ENCODE assay signal across 15 cellular contexts in genomic region chr1:1081311-1082238, GRCh38. TPM values are rescaled to one million over a fixed set of nuclear protein-coding genes. Genes with fewer than 3 reads are reported as not detected.
DNase-seq lines count a peak whose midpoint lies in the region; ATAC-seq and TF ChIP-seq lines count a peak whose summit lies in the region.
"Had no signal": no experiment of that assay in that cellular context is flagged by ENCODE, and none has a peak within 500 bp of the region (broad histone marks: within the 10 kb centered on the region; RNA-seq: fewer than 3 reads in every experiment).

No MANE protein-coding gene starts in this region.

- H3K4me1 ChIP-seq in tibial artery (peaks cover 0 to 13% (median 13%) of the 10 kb centered on the region in 4 donors), prostate gland (replicated peaks) (peaks cover 9% of the 10 kb centered on the region)

- intact Hi-C loops in tibial artery (cut with DNase I; ENCODE audit: low total_unique reads): no loop called here
- intact Hi-C loops in prostate gland (cut with DNase I): no loop called here

- no peaks in the 10 kb centered on the region for H3K9me3 ChIP-seq in tibial artery
- no peaks in the 10 kb centered on the region for H3K9me3 ChIP-seq in prostate gland

- H3K4me3 Mint-ChIP-seq in activated T-cell treated with anti-CD3 and anti-CD28 coated beads, Interleukin-2, amount 50 U/mL, for 24 hours: no peak overlapping the region
- H3K4me3 Mint-ChIP-seq in activated T-cell treated with anti-CD3 and anti-CD28 coated beads, Interleukin-2, amount 50 U/mL, for 4 hours: no peak overlapping the region
- no peak overlapping the region for H3K4me3 Mint-ChIP-seq in mesothelial cell of epicardium

- 89% methylated on average over 44 of the region's 52 CpGs for WGBS in prostate gland

- no peaks in the 10 kb centered on the region for H3K9me3 Mint-ChIP-seq in activated T-cell treated with anti-CD3 and anti-CD28 coated beads, Interleukin-2, amount 50 U/mL, for 24 hours
- H3K9me3 Mint-ChIP-seq in activated T-cell treated with anti-CD3 and anti-CD28 coated beads, Interleukin-2, amount 50 U/mL, for 4 hours: no peaks in the 10 kb centered on the region
- H3K9me3 Mint-ChIP-seq in mesothelial cell of epicardium: no peaks in the 10 kb centered on the region

- peak; percentile 32 for DNase-seq in activated T-cell treated with anti-CD3 and anti-CD28 coated beads, Interleukin-2, amount 50 U/mL, for 24 hours
- no peak for DNase-seq in activated T-cell treated with anti-CD3 and anti-CD28 coated beads for 4 hours
- peak; percentile 4 for DNase-seq in activated T-cell treated with anti-CD3 and anti-CD28 coated beads, Interleukin-2, amount 50 U/mL, for 4 hours
- DNase-seq in mesothelial cell of epicardium (ENCODE audit: low spot score in 2 of 2, unreplicated experiment in 2 of 2): peak; percentile 19 to 37
- peak; percentile 16 to 66 for DNase-seq in tibial artery
- no peak for DNase-seq in GOT3 (lab: John Stamatoyannopoulos, UW)
- DNase-seq in prostate gland (ENCODE audit: low spot score): no peak
- DNase-seq: erythroblast, GF-D8, glutamatergic neuron, NCI-H146, NCI-H510A treated with DMSO at 0.1 percent for 48 hours had no signal

- H3K4me3 ChIP-seq in tibial artery (no peak overlapping the region), prostate gland (no peak overlapping the region)

- H3K27me3 ChIP-seq in tibial artery (peaks cover 0 to 3% of the 10 kb centered on the region in 2 donors), prostate gland (replicated peaks; ENCODE audit: insufficient read depth) (no peaks in the 10 kb centered on the region)

- no peak for TF ChIP-seq CTCF in mesothelial cell of epicardium (IDR thresholded peaks at IDR 0.05; ENCODE audit: unreplicated experiment)
- no peak for TF ChIP-seq CTCF in tibial artery (IDR thresholded peaks at IDR 0.05)
- TF ChIP-seq CTCF in prostate gland (IDR thresholded peaks at IDR 0.05): no peak

- peaks cover 8% of the 10 kb centered on the region for H3K4me1 Mint-ChIP-seq in activated T-cell treated with anti-CD3 and anti-CD28 coated beads, Interleukin-2, amount 50 U/mL, for 24 hours (ENCODE audit: low read depth)
- peaks cover 4% of the 10 kb centered on the region for H3K4me1 Mint-ChIP-seq in activated T-cell treated with anti-CD3 and anti-CD28 coated beads, Interleukin-2, amount 50 U/mL, for 4 hours (ENCODE audit: low read depth)
- peaks cover 4% of the 10 kb centered on the region for H3K4me1 Mint-ChIP-seq in mesothelial cell of epicardium

- no peaks in the 10 kb centered on the region for H3K27me3 Mint-ChIP-seq in activated T-cell treated with anti-CD3 and anti-CD28 coated beads, Interleukin-2, amount 50 U/mL, for 24 hours
- no peaks in the 10 kb centered on the region for H3K27me3 Mint-ChIP-seq in activated T-cell treated with anti-CD3 and anti-CD28 coated beads, Interleukin-2, amount 50 U/mL, for 4 hours (ENCODE audit: low read depth)
- H3K27me3 Mint-ChIP-seq in mesothelial cell of epicardium (ENCODE audit: low read depth): peaks cover 2% of the 10 kb centered on the region
- H3K27me3 Mint-ChIP-seq: progenitor cell of endocrine pancreas had no signal

- TF ChIP-seq POLR2A in prostate gland (IDR thresholded peaks at IDR 0.05): no peak

- H3K27ac ChIP-seq in tibial artery: no peak overlapping the region
- H3K27ac ChIP-seq in prostate gland: no peak overlapping the region

- peaks cover 0 to 41% (median 0%) of the 10 kb centered on the region in 3 donors for H3K36me3 ChIP-seq in tibial artery
- H3K36me3 ChIP-seq in prostate gland: no peaks in the 10 kb centered on the region

- ATAC-seq in activated T-cell treated with anti-CD3 and anti-CD28 coated beads, Interleukin-2, amount 50 U/mL, for 4 hours: no peak
- no peak for ATAC-seq in HG03432 (IDR thresholded peaks at IDR 0.05; ENCODE audit: unreplicated experiment)

- H3K36me3 Mint-ChIP-seq in activated T-cell treated with anti-CD3 and anti-CD28 coated beads, Interleukin-2, amount 50 U/mL, for 24 hours (ENCODE audit: low read depth): peaks cover 13% of the 10 kb centered on the region
- H3K36me3 Mint-ChIP-seq in activated T-cell treated with anti-CD3 and anti-CD28 coated beads, Interleukin-2, amount 50 U/mL, for 4 hours (ENCODE audit: insufficient read depth): peaks cover 2% of the 10 kb centered on the region
- H3K36me3 Mint-ChIP-seq in mesothelial cell of epicardium: peaks cover 3% of the 10 kb centered on the region

- no peak overlapping the region for H3K27ac Mint-ChIP-seq in activated T-cell treated with anti-CD3 and anti-CD28 coated beads, Interleukin-2, amount 50 U/mL, for 24 hours
- H3K27ac Mint-ChIP-seq in mesothelial cell of epicardium: no peak overlapping the region
- H3K27ac Mint-ChIP-seq: progenitor cell of endocrine pancreas had no signal

RNA-seq across cellular contexts. Expression of gene RNF223, which starts 7.5 kb away (rescaled TPM):
- under 1 TPM in 1 of 3 donors, not detected in 2; 0.16 TPM for total RNA-seq in activated T-cell treated with anti-CD3 and anti-CD28 coated beads, Interleukin-2, amount 50 U/mL, for 4 hours
- total RNA-seq in mesothelial cell of epicardium: 0.27 to 0.57 TPM (median 0.40 TPM) in 3 replicates
- 1 to 10 TPM; 1.4 to 1.8 TPM for total RNA-seq in prostate gland
- total RNA-seq: progenitor cell of endocrine pancreas, temporal lobe had no signal

RNA-seq across cellular contexts. Expression of gene C1orf159, which starts 34.3 kb away (rescaled TPM):
- total RNA-seq in activated T-cell treated with anti-CD3 and anti-CD28 coated beads, Interleukin-2, amount 50 U/mL, for 4 hours: 10 to 100 TPM; 22.3 to 27.6 (median 26.8) TPM
- 28.4 to 32.8 TPM (median 31.8 TPM) in 3 replicates for total RNA-seq in mesothelial cell of epicardium
- 10 to 100 TPM; 20.0 to 26.4 TPM for total RNA-seq in prostate gland

Comparison
In these comparisons a context has a peak if more than half of its experiments do, and no peak if none do; other contexts are left out.
1. DNase-seq: peak in activated T-cell treated with anti-CD3 and anti-CD28 coated beads, Interleukin-2, amount 50 U/mL, for 24 hours (single experiment), activated T-cell treated with anti-CD3 and anti-CD28 coated beads, Interleukin-2, amount 50 U/mL, for 4 hours (single experiment), mesothelial cell of epicardium (2 of 2) and tibial artery (2 of 2); none in activated T-cell treated with anti-CD3 and anti-CD28 coated beads for 4 hours (single experiment), GOT3 (single experiment) and prostate gland (single experiment).